20 cellular contexts compared by ENCODE assay signal in the genomic region with DNA sequence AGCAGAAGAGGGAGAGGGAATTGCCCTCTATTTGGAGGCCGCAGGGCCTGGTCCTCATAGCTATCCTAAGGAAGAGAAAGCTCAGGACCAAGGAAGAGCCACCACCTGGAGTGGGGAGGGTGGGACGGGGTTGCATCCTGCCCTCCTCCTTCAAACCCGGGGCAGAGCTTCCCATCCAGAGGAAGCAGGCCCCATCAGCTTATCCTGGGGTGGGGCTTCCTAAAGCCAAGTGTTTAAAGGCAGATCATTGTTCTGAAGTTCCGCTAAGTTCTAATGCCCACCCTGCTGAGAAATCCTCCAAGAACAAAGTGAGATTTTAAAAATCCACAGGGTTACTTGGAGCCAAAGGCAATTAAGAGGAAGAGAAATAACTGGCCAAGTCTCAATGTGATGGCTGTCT.
"Had no signal": no experiment of that assay in that cellular context is flagged by ENCODE, and none has a peak within 500 bp of the region (broad histone marks: within the 10 kb centered on the region; RNA-seq: fewer than 3 reads in every experiment).

No MANE protein-coding gene starts in this region.

- H3K27ac Mint-ChIP-seq: activated CD4-positive, alpha-beta memory T cell treated with anti-CD3 and anti-CD28 coated beads, Interleukin-2, amount 10 ng/mL, durations not matched to agents 7 days and 5 days; activated CD4-positive, alpha-beta T cell treated with anti-CD3 and anti-CD28 coated beads, Interleukin-2, amount 10 ng/mL, durations not matched to agents 24 days and 14 days; activated CD8-positive, alpha-beta memory T cell treated with anti-CD3 and anti-CD28 coated beads, Interleukin-2, amount 10 ng/mL, durations not matched to agents 7 days and 5 days; activated naive CD4-positive, alpha-beta T cell treated with anti-CD3 and anti-CD28 coated beads, Interleukin-2, amount 10 ng/mL, durations not matched to agents 7 days and 5 days; dendritic cell treated with granulocyte-macrophage colony-stimulating factor and Interleukin-4, amounts not matched to agents 40 ng/mL and 50 ng/mL, for 4 days; nephron progenitor cell; progenitor cell of endocrine pancreas; stimulated activated naive CD8-positive, alpha-beta T cell treated with anti-CD3 and anti-CD28 coated beads, Interleukin-15, Interleukin-2, amounts not matched to agents 100 ng/mL and 50 ng/mL, for 24 hours had no signal

- H3K36me3 Mint-ChIP-seq: activated CD8-positive, alpha-beta memory T cell treated with anti-CD3 and anti-CD28 coated beads, Interleukin-2, amount 10 ng/mL, durations not matched to agents 7 days and 5 days had no signal

- H3K27me3 Mint-ChIP-seq: activated CD4-positive, alpha-beta T cell treated with anti-CD3 and anti-CD28 coated beads, Interleukin-2, amount 10 ng/mL, durations not matched to agents 24 days and 14 days; activated CD8-positive, alpha-beta memory T cell treated with anti-CD3 and anti-CD28 coated beads, Interleukin-2, amount 10 ng/mL, durations not matched to agents 7 days and 5 days; progenitor cell of endocrine pancreas; stimulated activated naive CD8-positive, alpha-beta T cell treated with anti-CD3 and anti-CD28 coated beads, Interleukin-15, Interleukin-2, amounts not matched to agents 100 ng/mL and 50 ng/mL, for 24 hours had no signal

- H3K9me3 ChIP-seq: suprapubic skin, transverse colon had no signal

- H3K27me3 ChIP-seq: suprapubic skin, transverse colon had no signal

- H3K4me1 ChIP-seq: suprapubic skin, transverse colon had no signal

- H3K36me3 ChIP-seq: suprapubic skin, transverse colon had no signal

- DNase-seq: activated CD4-positive, alpha-beta memory T cell treated with anti-CD3 and anti-CD28 coated beads, Interleukin-2, amount 10 ng/mL, durations not matched to agents 7 days and 5 days; activated CD4-positive, alpha-beta T cell treated with anti-CD3 and anti-CD28 coated beads, Interleukin-2, amount 10 ng/mL, durations not matched to agents 24 days and 14 days; activated CD8-positive, alpha-beta memory T cell treated with anti-CD3 and anti-CD28 coated beads, Interleukin-2, amount 10 ng/mL, durations not matched to agents 7 days and 5 days; activated effector memory CD4-positive, alpha-beta T cell treated with anti-CD3 and anti-CD28 coated beads, Interleukin-2, amount 50 U/mL, for 16 hours; activated naive CD4-positive, alpha-beta T cell treated with anti-CD3 and anti-CD28 coated beads, Interleukin-2, amount 10 ng/mL, durations not matched to agents 7 days and 5 days; activated T-cell treated with anti-CD3 and anti-CD28 coated beads for 4 hours; amygdala; effector CD8-positive, alpha-beta T cell; islet precursor cell; left colon; nephron progenitor cell; retina; stimulated activated CD4-positive, alpha-beta T cell treated with anti-CD3 and anti-CD28 coated beads, Interleukin-4, amount 100 ng/mL, for 24 hours; transverse colon had no signal

- H3K27ac ChIP-seq: suprapubic skin, transverse colon had no signal

- ATAC-seq: activated CD8-positive, alpha-beta memory T cell treated with anti-CD3 and anti-CD28 coated beads, Interleukin-2, amount 10 ng/mL, durations not matched to agents 7 days and 5 days; esophagus mucosa; left colon; SK-N-SH treated with all-trans-retinoic acid at 6 μM for 48 hours had no signal

- H3K4me3 Mint-ChIP-seq: activated CD4-positive, alpha-beta memory T cell treated with anti-CD3 and anti-CD28 coated beads, Interleukin-2, amount 10 ng/mL, durations not matched to agents 7 days and 5 days; activated CD4-positive, alpha-beta T cell treated with anti-CD3 and anti-CD28 coated beads, Interleukin-2, amount 10 ng/mL, durations not matched to agents 24 days and 14 days; activated CD8-positive, alpha-beta memory T cell treated with anti-CD3 and anti-CD28 coated beads, Interleukin-2, amount 10 ng/mL, durations not matched to agents 7 days and 5 days; activated naive CD4-positive, alpha-beta T cell treated with anti-CD3 and anti-CD28 coated beads, Interleukin-2, amount 10 ng/mL, durations not matched to agents 7 days and 5 days; dendritic cell treated with granulocyte-macrophage colony-stimulating factor and Interleukin-4, amounts not matched to agents 40 ng/mL and 50 ng/mL, for 4 days; nephron progenitor cell; stimulated activated naive CD8-positive, alpha-beta T cell treated with anti-CD3 and anti-CD28 coated beads, Interleukin-15, Interleukin-2, amounts not matched to agents 100 ng/mL and 50 ng/mL, for 24 hours had no signal

- H3K4me1 Mint-ChIP-seq: activated CD4-positive, alpha-beta memory T cell treated with anti-CD3 and anti-CD28 coated beads, Interleukin-2, amount 10 ng/mL, durations not matched to agents 7 days and 5 days; activated CD8-positive, alpha-beta memory T cell treated with anti-CD3 and anti-CD28 coated beads, Interleukin-2, amount 10 ng/mL, durations not matched to agents 7 days and 5 days; activated naive CD4-positive, alpha-beta T cell treated with anti-CD3 and anti-CD28 coated beads, Interleukin-2, amount 10 ng/mL, durations not matched to agents 7 days and 5 days; nephron progenitor cell had no signal

- H3K4me3 ChIP-seq: suprapubic skin, transverse colon had no signal
